34 cellular contexts compared by ENCODE assay signal in genomic region chr6:168018664-168019063, GRCh38. TPM values are rescaled to one million over a fixed set of nuclear protein-coding genes. Genes with fewer than 3 reads are reported as not detected.
"Had no signal": no experiment of that assay in that cellular context is flagged by ENCODE, and none has a peak within 500 bp of the region (broad histone marks: within the 10 kb centered on the region; RNA-seq: fewer than 3 reads in every experiment).

No MANE protein-coding gene starts in this region.

- H3K4me2 ChIP-seq: hepatocyte, neural progenitor cell had no signal

- H3K36me3 Mint-ChIP-seq: memory B cell, neural progenitor cell had no signal

- H3K9ac ChIP-seq: neural progenitor cell had no signal

- H3K9me3 ChIP-seq: gastroesophageal sphincter, heart left ventricle, left ventricle myocardium inferior, prostate gland, right atrium auricular region, suprapubic skin, thyroid gland had no signal

- H3K79me2 ChIP-seq: hepatocyte had no signal

- H3K4me3 Mint-ChIP-seq: endodermal cell; memory B cell; naive thymus-derived CD4-positive, alpha-beta T cell; nephron; neural progenitor cell; stimulated activated naive CD8-positive, alpha-beta T cell treated with anti-CD3 and anti-CD28 coated beads, Interleukin-15, amount 100 ng/mL, for 72 hours had no signal

- H3K36me3 ChIP-seq: cardiac muscle cell, gastroesophageal sphincter, heart left ventricle, left ventricle myocardium inferior, neural progenitor cell, prostate gland, right atrium auricular region, suprapubic skin, thyroid gland had no signal

- ATAC-seq: esophagus mucosa; foreskin keratinocyte; gastroesophageal sphincter; heart left ventricle; left colon; naive thymus-derived CD4-positive, alpha-beta T cell; stimulated activated naive CD8-positive, alpha-beta T cell treated with anti-CD3 and anti-CD28 coated beads, Interleukin-15, amount 100 ng/mL, for 72 hours had no signal

- H3K27me3 ChIP-seq: cardiac muscle cell, heart left ventricle, hepatocyte, neural progenitor cell, right atrium auricular region, thyroid gland had no signal

- H2AFZ ChIP-seq: hepatocyte, neural progenitor cell had no signal

- H3K4me1 ChIP-seq: foreskin keratinocyte, gastroesophageal sphincter, right atrium auricular region, thyroid gland had no signal

- H3K4me3 ChIP-seq: cardiac muscle cell, dorsolateral prefrontal cortex, gastroesophageal sphincter, heart left ventricle, hepatocyte, left ventricle myocardium inferior, lung, neural progenitor cell, prostate gland, right atrium auricular region, skin epidermis, suprapubic skin, thyroid gland had no signal

- DNase-seq: cortex of kidney; dorsolateral prefrontal cortex; effector CD8-positive, alpha-beta T cell; endodermal cell; foreskin keratinocyte; left colon; left ventricle myocardium inferior; midbrain; naive thymus-derived CD4-positive, alpha-beta T cell; stimulated activated CD4-positive, alpha-beta T cell treated with anti-CD3 and anti-CD28 coated beads, Interleukin-15, amount 100 ng/mL, for 24 hours; stimulated activated CD4-positive, alpha-beta T cell treated with anti-CD3 and anti-CD28 coated beads, Interleukin-4, amount 100 ng/mL, for 1 hour; stimulated activated CD8-positive, alpha-beta memory T cell treated with anti-CD3 and anti-CD28 coated beads, Interleukin-4, amount 100 ng/mL, for 48 hours; stimulated activated naive CD4-positive, alpha-beta T cell; stimulated activated naive CD8-positive, alpha-beta T cell treated with anti-CD3 and anti-CD28 coated beads, Interleukin-15, amount 100 ng/mL, for 72 hours; thyroid gland; trophoblast cell had no signal

- H3K27ac ChIP-seq: cardiac muscle cell, epithelial cell of prostate, foreskin keratinocyte, gastroesophageal sphincter, heart left ventricle, left ventricle myocardium inferior, neural progenitor cell, prostate gland, right atrium auricular region, skin epidermis, suprapubic skin, thyroid gland had no signal

- H3K4me1 Mint-ChIP-seq: endodermal cell; memory B cell; naive thymus-derived CD4-positive, alpha-beta T cell; stimulated activated naive CD8-positive, alpha-beta T cell treated with anti-CD3 and anti-CD28 coated beads, Interleukin-15, amount 100 ng/mL, for 72 hours had no signal

- H3K27ac Mint-ChIP-seq: endodermal cell; memory B cell; naive thymus-derived CD4-positive, alpha-beta T cell; nephron; neural progenitor cell; stimulated activated naive CD8-positive, alpha-beta T cell treated with anti-CD3 and anti-CD28 coated beads, Interleukin-15, amount 100 ng/mL, for 72 hours had no signal

RNA-seq across cellular contexts. Expression of gene KIF25, which starts 21.2 kb away (rescaled TPM):
- total RNA-seq: esophagus mucosa, foreskin keratinocyte, kidney epithelial cell, osteoblast, right atrium auricular region, thyroid gland, urinary bladder had no signal
- polyA plus RNA-seq: fibroblast of lung; foreskin keratinocyte; hepatocyte; naive thymus-derived CD4-positive, alpha-beta T cell had no signal
